In the genomic region with DNA sequence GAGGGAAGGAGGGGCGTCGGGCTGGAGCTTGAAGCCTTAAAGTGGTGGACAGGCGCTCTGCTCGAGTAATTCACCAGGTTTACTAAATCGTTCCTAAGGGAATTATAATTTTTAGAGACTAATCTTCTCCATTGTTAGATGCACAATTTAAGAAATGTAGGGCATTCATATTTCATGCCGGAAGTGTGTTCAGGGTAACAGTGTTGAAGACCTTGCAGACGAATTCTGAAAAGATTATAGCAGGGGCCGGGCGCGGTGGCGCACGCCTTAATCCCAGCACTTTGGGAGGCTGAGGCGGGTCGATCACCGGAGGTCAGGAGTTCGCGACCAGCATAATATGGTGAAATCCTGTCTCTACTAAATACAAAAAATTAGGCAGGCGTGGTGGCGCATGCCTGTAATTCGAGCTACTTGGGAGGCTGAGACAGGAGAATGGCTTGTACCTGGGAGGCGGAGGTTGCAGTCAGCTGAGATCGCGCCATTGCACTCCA, we compare ENCODE assay signal across 8 cellular contexts. TPM values are rescaled to one million over a fixed set of nuclear protein-coding genes. Genes with fewer than 3 reads are reported as not detected.
A peak's percentile ranks its signal among the peaks of the same experiment; 100 is the strongest.
DNase-seq lines count a peak whose midpoint lies in the region; ATAC-seq and TF ChIP-seq lines count a peak whose summit lies in the region.

No MANE protein-coding gene starts in this region.

- peaks cover 35% of the 10 kb centered on the region for H3K36me3 Mint-ChIP-seq in CD4-positive, alpha-beta T cell (ENCODE audit: low read depth)
- peaks cover 15% of the 10 kb centered on the region for H3K36me3 Mint-ChIP-seq in activated naive CD8-positive, alpha-beta T cell treated with anti-CD3 and anti-CD28 coated beads for 36 hours

- no peaks in the 10 kb centered on the region for H3K9me3 Mint-ChIP-seq in CD4-positive, alpha-beta T cell
- no peaks in the 10 kb centered on the region for H3K9me3 Mint-ChIP-seq in activated naive CD8-positive, alpha-beta T cell treated with anti-CD3 and anti-CD28 coated beads for 36 hours

- H3K27ac ChIP-seq in CD4-positive, alpha-beta T cell (ENCODE audit: low read depth, low read length) = no peak overlapping the region
- no peak overlapping the region for H3K27ac ChIP-seq in aorta (ENCODE audit: low read depth in 1 of 2, low read length in 2 of 2)

- peaks cover 2 to 12% of the 10 kb centered on the region in 2 donors for H3K4me1 ChIP-seq in aorta (ENCODE audit: control insufficient read depth in 1 of 2, insufficient read depth in 2 of 2, low read length in 2 of 2)

- peak in 2 of 10 experiments; percentile 12 for DNase-seq in CD4-positive, alpha-beta T cell
- no peak for DNase-seq in HEK293T (ENCODE audit: extremely low spot score)
- peak; percentile 6 for DNase-seq in activated naive CD8-positive, alpha-beta T cell treated with anti-CD3 and anti-CD28 coated beads for 36 hours
- no peak for DNase-seq in left lobe of liver (ENCODE audit: low spot score)
- no peak for DNase-seq in aorta
- DNase-seq in DMS114 treated with DMSO at 0.1 percent for 48 hours (lab: John Stamatoyannopoulos, UW; ENCODE audit: unreplicated experiment) = no peak
- DNase-seq in ureter (ENCODE audit: low spot score) = no peak

- no peak for TF ChIP-seq CTCF in CD4-positive, alpha-beta T cell (IDR thresholded peaks at IDR 0.05)

- no peak overlapping the region for H3K4me3 Mint-ChIP-seq in CD4-positive, alpha-beta T cell
- no peak overlapping the region for H3K4me3 Mint-ChIP-seq in activated naive CD8-positive, alpha-beta T cell treated with anti-CD3 and anti-CD28 coated beads for 36 hours

- 38 to 46% methylated on average over 23 of the region's 23 CpGs for WGBS in aorta, 2 donors

- no peaks in the 10 kb centered on the region for H3K27me3 ChIP-seq in CD4-positive, alpha-beta T cell (ENCODE audit: control insufficient read depth, insufficient read depth, low read length)
- H3K27me3 ChIP-seq in aorta (ENCODE audit: control insufficient read depth in 1 of 2, insufficient read depth in 2 of 2, low read length in 1 of 2) = no peaks in the 10 kb centered on the region

- CTCF ChIA-PET in CD4-positive, alpha-beta T cell (lab: Charles Lee) = interaction anchor here (1.0 to 2.1 kb wide), 2 partner anchors 30 to 33 kb away, joined by 3 to 10 read pairs; partner anchors contain the start of gene BNIP2
- CTCF ChIA-PET in HEK293T (lab: Yijun Ruan, JAX) = interaction anchor here (0.6 to 1.1 kb wide), 3 partner anchors 11 to 746 kb away, joined by 3 to 7 read pairs (median 3); no protein-coding TSS in a partner anchor

- no peaks in the 10 kb centered on the region for H3K27me3 Mint-ChIP-seq in CD4-positive, alpha-beta T cell
- H3K27me3 Mint-ChIP-seq in activated naive CD8-positive, alpha-beta T cell treated with anti-CD3 and anti-CD28 coated beads for 36 hours = no peaks in the 10 kb centered on the region

- intact Hi-C loops in CD4-positive, alpha-beta T cell (cut with DNase I, micrococcal nuclease) = loop anchor here (1.0 to 10.0 kb wide), 7 partner anchors 31 to 910 kb away; partner anchors contain the start of genes BNIP2 (in 2 of the 2), ADAM10 (in 1 of the 2), ANXA2 (in 1 of the 2) and MINDY2 (in 1 of the 2)
- intact Hi-C loops in aorta (cut with DNase I) = loop anchor here in 1 of 2 donors (2.0 kb wide), 1 partner anchor 31 kb away; the partner anchor contains the start of gene BNIP2

- no peak overlapping the region for H3K27ac Mint-ChIP-seq in CD4-positive, alpha-beta T cell
- no peak overlapping the region for H3K27ac Mint-ChIP-seq in activated naive CD8-positive, alpha-beta T cell treated with anti-CD3 and anti-CD28 coated beads for 36 hours

- H3K36me3 ChIP-seq in aorta (ENCODE audit: control insufficient read depth in 1 of 2, insufficient read depth in 2 of 2, low read length in 1 of 2) = no peaks in the 10 kb centered on the region

- no peaks in the 10 kb centered on the region for H3K4me1 Mint-ChIP-seq in CD4-positive, alpha-beta T cell (ENCODE audit: low read depth)
- H3K4me1 Mint-ChIP-seq in activated naive CD8-positive, alpha-beta T cell treated with anti-CD3 and anti-CD28 coated beads for 36 hours = peaks cover 2% of the 10 kb centered on the region

- POLR2A ChIA-PET in CD4-positive, alpha-beta T cell (lab: Charles Lee) = interaction anchor here (0.8 to 4.5 kb wide), 10 partner anchors 9 to 934 kb away, joined by 3 to 68 read pairs (median 3); partner anchors contain the start of gene BNIP2
- POLR2A ChIA-PET in HEK293T (lab: Yijun Ruan, JAX) = interaction anchor here (0.6 to 1.5 kb wide), 16 partner anchors 9 to 908 kb away, joined by 3 to 6 read pairs (median 3); partner anchors contain the start of genes ANXA2 and BNIP2

- ATAC-seq in CD4-positive, alpha-beta T cell (ENCODE audit: poor library complexity) = peak; percentile 35
- ATAC-seq in left lobe of liver (peak; percentile 14), aorta (ENCODE audit: low FRiP score) (peak; percentile 3), GM18909 (IDR thresholded peaks at IDR 0.05; ENCODE audit: poor library complexity, unreplicated experiment) (no peak)

- H3K9me3 ChIP-seq in CD4-positive, alpha-beta T cell (ENCODE audit: control insufficient read depth, low read length) = no peaks in the 10 kb centered on the region
- no peaks in the 10 kb centered on the region for H3K9me3 ChIP-seq in aorta (ENCODE audit: control insufficient read depth, low read length)

- H3K4me3 ChIP-seq in aorta (ENCODE audit: low read length in 2 of 2) = peak overlapping the region; percentile 45 to 46

TF ChIP-seq in HEK293T, 16 proteins besides CTCF, POLR2A, EP300 and RAD21:
- TF ChIP-seq ELF4 (IDR thresholded peaks at IDR 0.05) (no peak; the same call in 1 of the 2 replicates), L3MBTL2 (conservative IDR thresholded peaks at IDR 0.05) (no peak), TARDBP (IDR thresholded peaks at IDR 0.05) (no peak), ZNF384 (IDR thresholded peaks at IDR 0.05) (0 out of 2 replicates have a peak, but pooled peaks have one; percentile 45)

RNA-seq across cellular contexts. Expression of gene GTF2A2, which starts 0.4 kb away (rescaled TPM):
- 10 to 100 TPM; 40.3 to 44.6 TPM for total RNA-seq in CD4-positive, alpha-beta T cell
- total RNA-seq in activated naive CD8-positive, alpha-beta T cell treated with anti-CD3 and anti-CD28 coated beads for 36 hours = 100 to 1,000 TPM; 237 to 246 TPM
- total RNA-seq in left lobe of liver (33.0 TPM), aorta (10 to 100 TPM; 63.5 to 79.3 TPM), ureter (84.6 TPM)
- 10 to 100 TPM; 59.1 to 71.3 TPM for polyA plus RNA-seq in aorta

RNA-seq across cellular contexts. Expression of gene BNIP2, which starts 31.4 kb away (rescaled TPM):
- 100 to 1,000 TPM; 109 TPM for total RNA-seq in CD4-positive, alpha-beta T cell
- total RNA-seq in activated naive CD8-positive, alpha-beta T cell treated with anti-CD3 and anti-CD28 coated beads for 36 hours = 10 to 100 TPM; 68.4 to 76.4 TPM
- total RNA-seq in left lobe of liver (29.7 TPM), aorta (10 to 100 TPM; 85.8 to 90.5 TPM), ureter (103 TPM)
- polyA plus RNA-seq in aorta = 10 to 100 TPM; 33.0 to 47.7 TPM

RNA-seq across cellular contexts. Expression of gene GCNT3, which starts 46.1 kb away (rescaled TPM):
- total RNA-seq in CD4-positive, alpha-beta T cell = not detected
- total RNA-seq in activated naive CD8-positive, alpha-beta T cell treated with anti-CD3 and anti-CD28 coated beads for 36 hours = not detected
- total RNA-seq in left lobe of liver (0.30 TPM), aorta (not detected), ureter (1.8 TPM)
- polyA plus RNA-seq in aorta = 10 to 100 TPM in 1 of 2 donors, under 1 TPM in 1; 0.51 to 10.5 TPM
